In the genomic region with DNA sequence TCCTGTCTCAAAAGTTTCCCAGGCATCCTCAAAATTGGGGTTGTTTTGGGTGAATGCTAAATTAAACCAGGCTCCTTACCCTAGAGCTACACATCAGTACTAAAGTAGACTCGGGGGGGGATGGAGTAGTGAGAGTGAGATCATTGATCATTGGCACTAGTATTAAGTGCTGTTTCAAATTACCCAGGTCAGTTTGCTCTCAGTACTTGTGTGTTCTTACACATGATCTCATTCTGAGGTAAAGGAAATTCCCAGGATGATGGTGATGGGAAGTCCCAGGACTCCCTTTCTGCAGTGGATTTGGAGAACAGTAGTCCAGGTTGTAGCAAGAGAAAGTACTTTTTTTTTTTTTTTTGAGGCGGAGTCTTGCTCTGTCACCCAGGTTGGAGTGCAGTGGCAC, we compare ENCODE assay signal across 11 cellular contexts. TPM values are rescaled to one million over a fixed set of nuclear protein-coding genes. Genes with fewer than 3 reads are reported as not detected.
DNase-seq lines count a peak whose midpoint lies in the region; TF ChIP-seq lines count a peak whose summit lies in the region.
"Had no signal": no experiment of that assay in that cellular context is flagged by ENCODE, and none has a peak within 500 bp of the region (broad histone marks: within the 10 kb centered on the region; RNA-seq: fewer than 3 reads in every experiment).

No MANE protein-coding gene starts in this region.

- no peaks in the 10 kb centered on the region for H3K4me1 ChIP-seq in osteoblast (ENCODE audit: insufficient read depth, low read length)

- in situ Hi-C loops in astrocyte of the spinal cord (cut with HindIII; ENCODE audit: low sequenced_read_pairs), result no loop called here

- no peaks in the 10 kb centered on the region for H3K9me3 ChIP-seq in osteoblast (ENCODE audit: low read depth, low read length)

- H2AFZ ChIP-seq in osteoblast (ENCODE audit: low read length), result no peak overlapping the region

- H3K4me3 ChIP-seq in astrocyte of the spinal cord (ENCODE audit: low read depth, low read length) (no peak overlapping the region), osteoblast (ENCODE audit: insufficient read depth, low read length) (no peak overlapping the region)

- no peak for TF ChIP-seq CTCF in astrocyte of the spinal cord (IDR thresholded peaks at IDR 0.05; ENCODE audit: low read depth, low read length)
- TF ChIP-seq CTCF in osteoblast (IDR thresholded peaks at IDR 0.05; ENCODE audit: extremely low read depth, low read depth, low read length), result no peak

- H3K79me2 ChIP-seq in osteoblast (ENCODE audit: insufficient read depth, low read length), result peaks cover 84% of the 10 kb centered on the region

- H3K27me3 ChIP-seq in osteoblast (ENCODE audit: insufficient read depth, low read length), result no peaks in the 10 kb centered on the region

- H3K36me3 ChIP-seq in osteoblast (ENCODE audit: insufficient read depth, low read length), result peaks cover 53% of the 10 kb centered on the region

- no peak overlapping the region for H3K4me2 ChIP-seq in osteoblast (ENCODE audit: insufficient read depth, low read length)
- H3K4me2 ChIP-seq: KMS-11 had no signal

- DNase-seq in NCI-H69 (lab: John Stamatoyannopoulos, UW), result peak; percentile 34
- peak; percentile 27 for DNase-seq in astrocyte of the spinal cord (ENCODE audit: low read depth, low spot score)
- peak; percentile 23 for DNase-seq in osteoblast (ENCODE audit: insufficient read length, low spot score, missing footprints)
- no peak for DNase-seq in MV-4-11 (lab: John Stamatoyannopoulos, UW)
- no peak for DNase-seq in HK-2 (ENCODE audit: unreplicated experiment)
- DNase-seq: caudate nucleus; CD4-positive, CD25-positive, alpha-beta regulatory T cell; erythroblast; NCI-H2081 treated with DMSO at 0.1 percent for 48 hours had no signal

- peaks cover 47% of the 10 kb centered on the region for H4K20me1 ChIP-seq in osteoblast (ENCODE audit: insufficient read depth, low read length)

- no peak overlapping the region for H3K27ac ChIP-seq in osteoblast (ENCODE audit: low read depth, low read length)
- H3K27ac ChIP-seq: KMS-11 had no signal

RNA-seq across cellular contexts. Expression of a gene that starts 12.5 kb away (rescaled TPM):
- total RNA-seq in osteoblast, result 80.4 and 84.0 TPM in 2 replicates

RNA-seq across cellular contexts. Expression of a gene that starts 26.7 kb away (rescaled TPM):
- total RNA-seq in osteoblast, result 19.2 and 21.8 TPM in 2 replicates

RNA-seq across cellular contexts. Expression of a gene that starts 34.6 kb away (rescaled TPM):
- total RNA-seq in osteoblast, result 22.4 and 25.3 TPM in 2 replicates

RNA-seq across cellular contexts. Expression of a gene that starts 58.0 kb away (rescaled TPM):
- 35.8 and 43.3 TPM in 2 replicates for total RNA-seq in osteoblast

RNA-seq across cellular contexts. Expression of a gene that starts 58.1 kb away (rescaled TPM):
- total RNA-seq in osteoblast, result 0.88 and 1.1 TPM in 2 replicates
- total RNA-seq: mesenteric fat pad had no signal

Comparison
In these comparisons a context has a peak if more than half of its experiments do, and no peak if none do; other contexts are left out.
1. DNase-seq: peak in NCI-H69 (single experiment), astrocyte of the spinal cord (single experiment) and osteoblast (single experiment); none in MV-4-11 (single experiment) and HK-2 (single experiment).